17 cellular contexts compared by ENCODE assay signal in the genomic region with DNA sequence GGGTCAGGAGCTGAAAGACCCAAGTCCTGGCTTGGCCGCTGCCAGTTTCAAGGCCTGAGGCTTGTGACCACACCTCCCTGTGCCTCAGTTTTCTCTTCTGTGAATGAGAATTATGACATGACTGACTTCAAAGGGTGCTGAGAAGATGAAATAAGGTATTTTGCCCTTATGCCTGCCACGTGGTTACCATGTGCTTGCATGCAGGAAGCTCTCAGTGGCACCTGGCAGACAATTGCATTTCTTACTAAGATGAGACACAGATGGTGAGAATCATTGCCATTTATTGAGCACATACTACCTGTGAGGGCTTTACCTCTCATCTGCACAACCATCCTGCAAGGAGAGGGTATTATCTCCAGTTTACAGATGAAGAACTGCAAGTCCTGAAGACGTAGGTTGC.
DNase-seq lines count a peak whose midpoint lies in the region; ATAC-seq and TF ChIP-seq lines count a peak whose summit lies in the region.
"Had no signal": no experiment of that assay in that cellular context is flagged by ENCODE, and none has a peak within 500 bp of the region (broad histone marks: within the 10 kb centered on the region; RNA-seq: fewer than 3 reads in every experiment).

No MANE protein-coding gene starts in this region.

- H3K27ac Mint-ChIP-seq in activated CD4-positive, alpha-beta T cell treated with anti-CD3 and anti-CD28 coated beads, Interleukin-2, amount 10 ng/mL, durations not matched to agents 7 days and 5 days: no peak overlapping the region
- H3K27ac Mint-ChIP-seq in T-helper 17 cell: peak overlapping the region; percentile 72
- peak overlapping the region; percentile 24 for H3K27ac Mint-ChIP-seq in stimulated activated effector memory CD8-positive, alpha-beta T cell treated with anti-CD3 and anti-CD28 coated beads, Interleukin-12 subunit alpha, Interleukin-12 subunit beta, amount 100 ng/mL, for 72 hours
- H3K27ac Mint-ChIP-seq: B cell; CD8-positive, alpha-beta T cell had no signal

- TF ChIP-seq CTCF in left ventricle myocardium inferior (IDR thresholded peaks at IDR 0.05; ENCODE audit: borderline replicate concordance): no peak

- intact Hi-C loops in Right ventricle myocardium inferior (cut with DNase I) (no loop called here), left ventricle myocardium inferior (cut with micrococcal nuclease) (no loop called here)

- H3K9me3 ChIP-seq in left ventricle myocardium inferior (replicated peaks): no peaks in the 10 kb centered on the region
- no peaks in the 10 kb centered on the region for H3K9me3 ChIP-seq in T-helper 17 cell (ENCODE audit: control insufficient read depth, low read length, poor library complexity, severe bottlenecking)
- H3K9me3 ChIP-seq: BLaER1 treated with 17β-estradiol and CSF1 and Interleukin-3, amounts not matched to agents 10 nM and 100 nM had no signal

- no peaks in the 10 kb centered on the region for H3K36me3 ChIP-seq in left ventricle myocardium inferior
- H3K36me3 ChIP-seq: BLaER1 treated with 17β-estradiol and CSF1 and Interleukin-3, amounts not matched to agents 10 nM and 100 nM had no signal

- DNase-seq in activated CD4-positive, alpha-beta T cell treated with anti-CD3 and anti-CD28 coated beads, Interleukin-2, amount 10 ng/mL, durations not matched to agents 7 days and 5 days: peak; percentile 11
- no peak for DNase-seq in activated CD4-positive, alpha-beta T cell treated with anti-CD3 and anti-CD28 coated beads, Interleukin-2, amount 50 U/mL, for 48 hours
- DNase-seq in Right ventricle myocardium inferior (ENCODE audit: missing footprints) (peak; percentile 31), left ventricle myocardium inferior (no peak), T-helper 17 cell (no peak), A172 (ENCODE audit: low spot score) (no peak)
- DNase-seq in stimulated activated effector memory CD8-positive, alpha-beta T cell treated with anti-CD3 and anti-CD28 coated beads, Interleukin-12 subunit alpha, Interleukin-12 subunit beta, amount 100 ng/mL, for 72 hours (ENCODE audit: low spot score in 2 of 2): no peak
- DNase-seq: 8988T; Calu3; CD8-positive, alpha-beta T cell; DMS79 treated with DMSO at 0.1 percent for 48 hours; EL; H9 had no signal

- CTCF ChIA-PET in activated CD4-positive, alpha-beta T cell treated with anti-CD3 and anti-CD28 coated beads, Interleukin-2, amount 10 ng/mL, durations not matched to agents 7 days and 5 days (lab: Charles Lee): interaction anchor here (0.7 kb wide), 1 partner anchor 473 kb away, joined by 4 read pairs; no protein-coding TSS in a partner anchor

- peaks cover 73% of the 10 kb centered on the region for H3K27me3 ChIP-seq in left ventricle myocardium inferior (ENCODE audit: low read depth)
- H3K27me3 ChIP-seq: BLaER1 treated with 17β-estradiol and CSF1 and Interleukin-3, amounts not matched to agents 10 nM and 100 nM had no signal

- H3K36me3 Mint-ChIP-seq in activated CD4-positive, alpha-beta T cell treated with anti-CD3 and anti-CD28 coated beads, Interleukin-2, amount 10 ng/mL, durations not matched to agents 7 days and 5 days (ENCODE audit: low read depth): peaks cover 3% of the 10 kb centered on the region
- peaks cover 2% of the 10 kb centered on the region for H3K36me3 Mint-ChIP-seq in T-helper 17 cell (ENCODE audit: low read depth)
- H3K36me3 Mint-ChIP-seq in stimulated activated effector memory CD8-positive, alpha-beta T cell treated with anti-CD3 and anti-CD28 coated beads, Interleukin-12 subunit alpha, Interleukin-12 subunit beta, amount 100 ng/mL, for 72 hours: no peaks in the 10 kb centered on the region
- H3K36me3 Mint-ChIP-seq: CD8-positive, alpha-beta T cell had no signal

- H3K4me3 Mint-ChIP-seq in activated CD4-positive, alpha-beta T cell treated with anti-CD3 and anti-CD28 coated beads, Interleukin-2, amount 10 ng/mL, durations not matched to agents 7 days and 5 days: no peak overlapping the region
- H3K4me3 Mint-ChIP-seq in T-helper 17 cell: no peak overlapping the region
- H3K4me3 Mint-ChIP-seq in stimulated activated effector memory CD8-positive, alpha-beta T cell treated with anti-CD3 and anti-CD28 coated beads, Interleukin-12 subunit alpha, Interleukin-12 subunit beta, amount 100 ng/mL, for 72 hours: no peak overlapping the region
- H3K4me3 Mint-ChIP-seq: B cell; CD8-positive, alpha-beta T cell; H9 had no signal

- peaks cover 1% of the 10 kb centered on the region for H3K27me3 Mint-ChIP-seq in activated CD4-positive, alpha-beta T cell treated with anti-CD3 and anti-CD28 coated beads, Interleukin-2, amount 10 ng/mL, durations not matched to agents 7 days and 5 days
- peaks cover 4% of the 10 kb centered on the region for H3K27me3 Mint-ChIP-seq in T-helper 17 cell

- H3K9me3 Mint-ChIP-seq in activated CD4-positive, alpha-beta T cell treated with anti-CD3 and anti-CD28 coated beads, Interleukin-2, amount 10 ng/mL, durations not matched to agents 7 days and 5 days: no peaks in the 10 kb centered on the region
- no peaks in the 10 kb centered on the region for H3K9me3 Mint-ChIP-seq in stimulated activated effector memory CD8-positive, alpha-beta T cell treated with anti-CD3 and anti-CD28 coated beads, Interleukin-12 subunit alpha, Interleukin-12 subunit beta, amount 100 ng/mL, for 72 hours
- H3K9me3 Mint-ChIP-seq: CD8-positive, alpha-beta T cell; H9 had no signal

- ATAC-seq in Right ventricle myocardium inferior (no peak), T-helper 17 cell (no peak), HG03457 (IDR thresholded peaks at IDR 0.05; ENCODE audit: unreplicated experiment) (no peak)
- no peak for ATAC-seq in stimulated activated effector memory CD8-positive, alpha-beta T cell treated with anti-CD3 and anti-CD28 coated beads, Interleukin-12 subunit alpha, Interleukin-12 subunit beta, amount 100 ng/mL, for 72 hours
- ATAC-seq: CD8-positive, alpha-beta T cell; GM12878 had no signal

- no peak overlapping the region for H3K4me3 ChIP-seq in left ventricle myocardium inferior
- H3K4me3 ChIP-seq: BLaER1 treated with 17β-estradiol and CSF1 and Interleukin-3, amounts not matched to agents 10 nM and 100 nM; GM12878 had no signal

- no peak overlapping the region for H3K27ac ChIP-seq in left ventricle myocardium inferior (replicated peaks)
- H3K27ac ChIP-seq: BLaER1 treated with 17β-estradiol and CSF1 and Interleukin-3, amounts not matched to agents 10 nM and 100 nM had no signal

- POLR2A ChIA-PET in activated CD4-positive, alpha-beta T cell treated with anti-CD3 and anti-CD28 coated beads, Interleukin-2, amount 10 ng/mL, durations not matched to agents 7 days and 5 days (lab: Charles Lee): no interaction called here

- no peaks in the 10 kb centered on the region for H3K4me1 ChIP-seq in left ventricle myocardium inferior

- H3K4me1 Mint-ChIP-seq in activated CD4-positive, alpha-beta T cell treated with anti-CD3 and anti-CD28 coated beads, Interleukin-2, amount 10 ng/mL, durations not matched to agents 7 days and 5 days: peaks cover 51% of the 10 kb centered on the region
- peaks cover 41% of the 10 kb centered on the region for H3K4me1 Mint-ChIP-seq in T-helper 17 cell
- H3K4me1 Mint-ChIP-seq in stimulated activated effector memory CD8-positive, alpha-beta T cell treated with anti-CD3 and anti-CD28 coated beads, Interleukin-12 subunit alpha, Interleukin-12 subunit beta, amount 100 ng/mL, for 72 hours: peaks cover 38% of the 10 kb centered on the region

Comparison
In these comparisons a context has a peak if more than half of its experiments do, and no peak if none do; other contexts are left out.
1. DNase-seq: peak in activated CD4-positive, alpha-beta T cell treated with anti-CD3 and anti-CD28 coated beads, Interleukin-2, amount 10 ng/mL, durations not matched to agents 7 days and 5 days (single experiment) and Right ventricle myocardium inferior (single experiment); none in activated CD4-positive, alpha-beta T cell treated with anti-CD3 and anti-CD28 coated beads, Interleukin-2, amount 50 U/mL, for 48 hours (0 of 2), left ventricle myocardium inferior (single experiment), T-helper 17 cell (0 of 3), stimulated activated effector memory CD8-positive, alpha-beta T cell treated with anti-CD3 and anti-CD28 coated beads, Interleukin-12 subunit alpha, Interleukin-12 subunit beta, amount 100 ng/mL, for 72 hours (0 of 2) and A172 (single experiment).